In the genomic region with DNA sequence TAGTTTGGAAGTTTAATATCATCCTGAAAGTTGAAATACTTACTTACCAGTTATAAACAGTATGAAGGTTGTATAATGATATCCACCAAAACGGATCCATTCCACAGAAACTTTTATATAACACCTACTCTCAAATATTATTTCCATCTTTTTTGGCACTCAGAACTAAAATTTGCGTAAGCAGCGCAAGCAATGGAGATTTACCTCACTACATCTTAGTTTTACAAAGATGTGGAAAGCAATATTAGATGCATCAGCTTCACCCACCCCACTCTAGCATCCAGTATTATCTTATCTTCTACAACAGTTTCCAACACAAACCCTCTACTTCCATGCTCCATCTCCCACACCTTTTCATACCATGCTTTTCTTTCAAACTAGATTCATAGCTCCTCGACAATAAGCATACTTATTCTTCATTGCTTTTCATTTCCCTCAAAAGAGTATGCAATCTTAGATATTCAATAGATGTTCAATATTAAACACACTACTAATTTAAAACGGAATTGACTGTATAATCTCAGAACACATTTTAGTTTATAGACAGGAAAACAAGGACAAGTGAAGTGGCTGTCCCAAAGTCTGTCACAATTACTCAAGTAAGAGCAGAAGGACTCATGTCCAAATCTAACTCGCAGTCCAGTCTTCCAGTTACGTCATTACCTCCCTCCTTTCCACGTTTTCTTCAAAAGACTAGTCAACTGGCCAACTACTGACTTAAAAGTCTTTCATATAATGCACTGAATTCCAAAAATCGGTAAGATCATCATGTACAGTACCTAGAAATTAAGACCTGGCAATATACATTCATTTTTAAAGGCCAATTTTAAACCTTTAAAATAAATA, we compare ENCODE assay signal across 8 cellular contexts. TPM values are rescaled to one million over a fixed set of nuclear protein-coding genes. Genes with fewer than 3 reads are reported as not detected.
DNase-seq lines count a peak whose midpoint lies in the region.

No MANE protein-coding gene starts in this region.

- peak overlapping the region; percentile 86 for H3K4me3 ChIP-seq in HAP-1
- H3K4me3 ChIP-seq in SJCRH30 = peak overlapping the region; percentile 99
- H3K4me3 ChIP-seq in skeletal muscle cell (ENCODE audit: low read depth, low read length) = peak overlapping the region; percentile 98

- peaks cover 13% of the 10 kb centered on the region for H3K36me3 ChIP-seq in HAP-1 (replicated peaks)
- peaks cover 29% of the 10 kb centered on the region for H3K36me3 ChIP-seq in SJCRH30

- H3K9me3 ChIP-seq in HAP-1 (no peaks in the 10 kb centered on the region), SJCRH30 (replicated peaks) (no peaks in the 10 kb centered on the region)

- in situ Hi-C loops in HAP-1 (cut with MboI; ENCODE audit: low sequenced_read_pairs) = no loop called here

- H3K27me3 ChIP-seq in HAP-1 (ENCODE audit: low read depth) = no peaks in the 10 kb centered on the region
- no peaks in the 10 kb centered on the region for H3K27me3 ChIP-seq in SJCRH30

- no peak overlapping the region for H3K27ac ChIP-seq in SJCRH30

- no peak for DNase-seq in HAP-1 (ENCODE audit: low spot score in 2 of 2)
- peak in 1 of 2 experiments; percentile 24 for DNase-seq in SJCRH30
- DNase-seq in fibroblast of peridontal ligament (ENCODE audit: extremely low read depth) = peak; percentile 43
- no peak for DNase-seq in skeletal muscle cell (ENCODE audit: low read depth)
- no peak for DNase-seq in GDM1 (lab: John Stamatoyannopoulos, UW)
- DNase-seq in NCI-H2081 treated with DMSO at 0.1 percent for 48 hours (lab: John Stamatoyannopoulos, UW) = no peak
- no peak for DNase-seq in NCI-H345 (lab: John Stamatoyannopoulos, UW)
- no peak for DNase-seq in SHP77 treated with DMSO at 0.1 percent for 48 hours (lab: John Stamatoyannopoulos, UW)

- peaks cover 27% of the 10 kb centered on the region for H3K4me1 ChIP-seq in HAP-1
- no peaks in the 10 kb centered on the region for H3K4me1 ChIP-seq in SJCRH30

RNA-seq across cellular contexts. Expression of a gene that starts 2.2 kb away (rescaled TPM):
- 163 and 179 TPM in 2 replicates for total RNA-seq in SJCRH30 (2014; rRNA removed; shearing (Covaris generic))

RNA-seq across cellular contexts. Expression of a gene that starts 46.9 kb away (rescaled TPM):
- total RNA-seq in SJCRH30 (2014; rRNA removed; shearing (Covaris generic)) = 576 and 631 TPM in 2 replicates
